ENCODE assay signal across 8 cellular contexts in genomic region chr3:127822166-127822835, GRCh38. TPM values are rescaled to one million over a fixed set of nuclear protein-coding genes. Genes with fewer than 3 reads are reported as not detected.
A peak's percentile ranks its signal among the peaks of the same experiment; 100 is the strongest.
DNase-seq lines count a peak whose midpoint lies in the region; ATAC-seq and FAIRE-seq lines count a peak whose summit lies in the region.

TSS of gene MGLL (minus strand) at chr3:127822515. CDS start at chr3:127822318, 197 bp downstream.

- FAIRE-seq in GM19239 (lab: Jason Lieb, UNC): no peak

- peaks cover 1% of the 10 kb centered on the region for H3K4me1 ChIP-seq in right cardiac atrium (ENCODE audit: control insufficient read depth, insufficient read depth, low read length)

- WGBS in right cardiac atrium: under 1% methylated on average over 35 of the region's 35 CpGs

- H3K9me3 ChIP-seq in right cardiac atrium (ENCODE audit: control insufficient read depth, low read length): no peaks in the 10 kb centered on the region

- H3K4me3 ChIP-seq in right cardiac atrium (ENCODE audit: low read length): peak within 1 kb of the TSS; percentile 85

- peak; percentile 54 for DNase-seq in AG08395 (ENCODE audit: low spot score)
- DNase-seq in M059J (ENCODE audit: low read depth): peak; percentile 57
- peak in 31 of 58 donors; percentile 24 to 79 (median 55) for DNase-seq in anterior cingulate cortex (lab: John Stamatoyannopoulos, UW)
- DNase-seq in right cardiac atrium: peak; percentile 54 to 83 (median 82)
- DNase-seq in posterior vena cava (ENCODE audit: low spot score): no peak
- no peak for DNase-seq in GM19239 (ENCODE audit: insufficient read length, low spot score)
- no peak for DNase-seq in NCI-H187 (lab: John Stamatoyannopoulos, UW)

- intact Hi-C loops in right cardiac atrium (cut with DNase I) (loop anchor here (5.0 to 10.0 kb wide), 6 partner anchors 58 to 158 kb away; no protein-coding TSS in a partner anchor), posterior vena cava (cut with DNase I) (loop anchor here in 1 of 2 donors (5.0 to 10.0 kb wide), 3 partner anchors 70 to 132 kb away; no protein-coding TSS in a partner anchor)

- H3K27me3 ChIP-seq in right cardiac atrium (ENCODE audit: control insufficient read depth, insufficient read depth): no peaks in the 10 kb centered on the region

- peak within 1 kb of the TSS; percentile 98 for H3K27ac ChIP-seq in right cardiac atrium (ENCODE audit: low read length)

- ATAC-seq in GM19023 (IDR thresholded peaks at IDR 0.05; ENCODE audit: unreplicated experiment) (peak; percentile 7), right cardiac atrium (peak; percentile 56 to 70)

RNA-seq across cellular contexts. Expression of gene MGLL, which starts in this region (rescaled TPM):
- 11.9 and 17.0 TPM in 2 replicates for total RNA-seq in M059J (2014; rRNA removed; shearing (Covaris generic))
- total RNA-seq in right cardiac atrium (10 to 100 TPM; 52.2 to 80.4 (median 65.3) TPM), posterior vena cava (100 to 1,000 TPM; 107 to 216 TPM)
- 64.9 TPM for polyA plus RNA-seq in right cardiac atrium

Comparison
In these comparisons a context has a peak if more than half of its experiments do, and no peak if none do; other contexts are left out.
1. DNase-seq: peak in AG08395 (single experiment), M059J (single experiment), anterior cingulate cortex (31 of 58) and right cardiac atrium (3 of 3); none in posterior vena cava (single experiment), GM19239 (single experiment) and NCI-H187 (0 of 2).